Comparison of ENCODE assay signal across 18 cellular contexts in the genomic region with DNA sequence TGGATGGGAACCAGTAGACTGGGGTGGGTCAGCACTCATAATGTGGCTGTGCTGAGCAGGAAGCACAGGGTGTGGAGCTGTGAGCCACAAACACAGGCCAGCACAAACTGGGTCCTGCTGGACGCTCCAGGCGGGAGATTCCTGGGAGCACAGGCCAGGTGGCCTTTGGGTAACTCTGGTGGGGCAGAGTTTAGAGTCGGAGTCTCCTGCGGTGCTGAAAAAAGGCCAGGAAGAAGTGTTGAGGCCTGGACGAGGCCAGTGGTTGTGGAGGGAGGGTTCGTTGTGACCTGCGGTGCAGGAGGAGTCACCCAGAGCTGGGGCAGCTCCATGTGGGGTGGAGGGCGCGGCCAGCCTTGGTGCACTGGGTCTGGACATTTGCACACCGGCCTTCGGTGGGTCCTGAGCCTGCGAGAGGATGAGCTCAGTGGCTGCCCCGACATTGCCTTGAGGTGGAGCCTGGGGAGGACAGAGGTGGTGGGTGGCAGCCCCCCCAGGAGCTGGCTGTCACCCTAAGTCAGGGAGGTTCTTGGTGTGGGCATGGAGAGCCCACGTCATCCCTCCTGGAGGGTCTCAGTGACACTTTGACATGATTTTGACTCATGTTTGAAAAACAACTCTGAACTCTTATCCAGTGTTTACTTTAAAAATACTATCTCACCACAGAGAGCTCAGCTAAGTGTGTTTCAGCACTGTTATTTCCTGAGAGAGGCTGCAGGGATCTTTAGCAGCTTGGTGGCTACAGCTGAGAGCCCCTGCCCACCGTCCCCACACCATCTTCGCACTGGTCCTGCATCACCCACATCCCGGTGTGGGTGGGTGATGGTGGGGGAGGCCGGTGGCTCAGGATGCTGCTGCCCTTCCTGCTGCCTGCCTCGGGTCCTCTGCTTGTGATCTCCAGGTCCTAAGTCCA.
DNase-seq lines count a peak whose midpoint lies in the region; ATAC-seq, FAIRE-seq and TF ChIP-seq lines count a peak whose summit lies in the region.
"Had no signal": no experiment of that assay in that cellular context is flagged by ENCODE, and none has a peak within 500 bp of the region (broad histone marks: within the 10 kb centered on the region; RNA-seq: fewer than 3 reads in every experiment).

No MANE protein-coding gene starts in this region.

- no peaks in the 10 kb centered on the region for H4K20me1 ChIP-seq in HepG2 (ENCODE audit: insufficient read depth, low read length)

- ATAC-seq in HepG2 (peak; percentile 57), right lobe of liver (no peak), HG03342 (IDR thresholded peaks at IDR 0.05; ENCODE audit: unreplicated experiment) (no peak)
- ATAC-seq: body of pancreas, psoas muscle had no signal

- 14% methylated on average over 13 of the region's 19 CpGs for WGBS in HepG2 (ENCODE audit: low lambda C conversion rate)
- WGBS in right lobe of liver (ENCODE audit: insufficient coverage, low coverage, low lambda C conversion rate, missing lambda C conversion rate): 85% methylated on average over 7 of the region's 19 CpGs
- WGBS in testis, 2 donors: 86 to 89% methylated on average over 17 to 19 of the region's 19 CpGs

- TF ChIP-seq CTCF in HepG2 (CRISPR knock-in tag; IDR thresholded peaks at IDR 0.05) (no peak), right lobe of liver (IDR thresholded peaks at IDR 0.05) (no peak), choroid plexus epithelial cell (conservative IDR thresholded peaks at IDR 0.05; ENCODE audit: low read depth, low read length) (no peak), vagina (IDR thresholded peaks at IDR 0.05) (no peak), testis (IDR thresholded peaks at IDR 0.05) (no peak)

- intact Hi-C loops in HepG2 (cut with micrococcal nuclease; ENCODE audit: unreplicated experiment) (no loop called here), right lobe of liver (cut with DNase I) (no loop called here), vagina (cut with DNase I) (no loop called here), testis (cut with DNase I; ENCODE audit: low total_unique reads) (no loop called here)

- TF ChIP-seq RAD21 in HepG2 (CRISPR knock-in tag; IDR thresholded peaks at IDR 0.05): no peak

- H3K9ac ChIP-seq in HepG2 (ENCODE audit: insufficient read depth, low read depth, low read length): peak overlapping the region; percentile 54
- peak overlapping the region; percentile 50 for H3K9ac ChIP-seq in mucosa of stomach (ENCODE audit: low read length)

- no peak overlapping the region for H3K27ac ChIP-seq in HepG2 (ENCODE audit: extremely low read length, insufficient read depth, low read length)
- no peak overlapping the region for H3K27ac ChIP-seq in right lobe of liver
- peak overlapping the region; percentile 66 for H3K27ac ChIP-seq in vagina
- H3K27ac ChIP-seq in testis: no peak overlapping the region
- H3K27ac ChIP-seq: body of pancreas, psoas muscle had no signal

- H3K36me3 ChIP-seq in HepG2 (replicated peaks in 1 of 2; ENCODE audit: control insufficient read depth in 1 of 2, insufficient read depth in 2 of 2, low read length in 2 of 2): no peaks in the 10 kb centered on the region; a peak in 1 of 5 replicates
- H3K36me3 ChIP-seq in right lobe of liver: peaks cover 0 to 20% (median 0%) of the 10 kb centered on the region in 4 donors
- H3K36me3 ChIP-seq in mucosa of stomach (ENCODE audit: control insufficient read depth, insufficient read depth, low read length): no peaks in the 10 kb centered on the region
- H3K36me3 ChIP-seq in vagina: no peaks in the 10 kb centered on the region
- H3K36me3 ChIP-seq in testis (ENCODE audit: low read depth, missing control alignments): no peaks in the 10 kb centered on the region

- TF ChIP-seq POLR2A in HepG2 (IDR thresholded peaks at IDR 0.05; ENCODE audit: insufficient read depth in 1 of 2, low read depth in 2 of 2, low read length in 2 of 2) (peak in 1 of 2 experiments; percentile 31; a peak in 1 of 4 replicates), right lobe of liver (IDR thresholded peaks at IDR 0.05) (no peak), vagina (IDR thresholded peaks at IDR 0.05) (no peak), testis (IDR thresholded peaks at IDR 0.05) (no peak)

- POLR2A ChIA-PET in HepG2 (lab: Yijun Ruan, JAX): interaction anchor here (0.9 kb wide), 2 partner anchors 14 to 17 kb away, joined by 3 to 4 read pairs; no protein-coding TSS in a partner anchor

- CTCF ChIA-PET in HepG2 (lab: Yijun Ruan, JAX; ENCODE audit: low intra/inter-chr PET ratio, low total read pairs): no interaction called here

- H2AFZ ChIP-seq in HepG2 (ENCODE audit: low read length): peak overlapping the region; percentile 39

- TF ChIP-seq EP300 in HepG2 (IDR thresholded peaks at IDR 0.05; ENCODE audit: low read depth in 2 of 2, low read length in 2 of 2): no peak
- no peak for TF ChIP-seq EP300 in HepG2 (CRISPR knock-in tag; IDR thresholded peaks at IDR 0.05; ENCODE audit: borderline replicate concordance)

- BruUV-seq in HepG2 (replicated peaks; lab: Mats Ljungman, UMichigan): no TSS peak

- H3K4me3 ChIP-seq in HepG2 (replicated peaks in 1 of 3; ENCODE audit: insufficient read depth in 1 of 3, low read depth in 2 of 3, low read length in 3 of 3) (peak overlapping the region in 1 of 3 experiments; percentile 59; a peak in 1 of 6 replicates), right lobe of liver (no peak overlapping the region), choroid plexus epithelial cell (ENCODE audit: low read depth, low read length) (no peak overlapping the region), mucosa of stomach (ENCODE audit: low read length) (no peak overlapping the region), vagina (no peak overlapping the region), testis (no peak overlapping the region)
- H3K4me3 ChIP-seq: body of pancreas, psoas muscle had no signal

- peak; percentile 58 for DNase-seq in HepG2 (ENCODE audit: low spot score)
- no peak for DNase-seq in right lobe of liver
- DNase-seq in choroid plexus epithelial cell (ENCODE audit: low read depth): peak; percentile 75
- no peak for DNase-seq in vagina (ENCODE audit: extremely low spot score in 2 of 2)
- no peak for DNase-seq in NCI-H82 (lab: John Stamatoyannopoulos, UW)
- DNase-seq in testis: no peak
- DNase-seq: ACHN; activated B cell treated with CpG ODN at 0.5 μM for 24 hours; activated effector memory CD4-positive, alpha-beta T cell treated with Interleukin-2 at 50 U/mL for 16 hours; body of pancreas; effector CD4-positive, alpha-beta T cell; midbrain; NCI-H1694; NCI-H446; psoas muscle; SW 1271 had no signal

- peaks cover 62% of the 10 kb centered on the region for H3K4me1 ChIP-seq in HepG2 (ENCODE audit: insufficient read depth, low read length)
- peaks cover 0 to 14% (median 3%) of the 10 kb centered on the region in 4 donors for H3K4me1 ChIP-seq in right lobe of liver
- peaks cover 33% of the 10 kb centered on the region for H3K4me1 ChIP-seq in mucosa of stomach (ENCODE audit: control insufficient read depth, insufficient read depth, low read length)
- peaks cover 32% of the 10 kb centered on the region for H3K4me1 ChIP-seq in vagina
- peaks cover 12% of the 10 kb centered on the region for H3K4me1 ChIP-seq in testis
- H3K4me1 ChIP-seq: psoas muscle had no signal

- FAIRE-seq in HepG2 (lab: Jason Lieb, UNC): peak; percentile 37

- H3K9me3 ChIP-seq in HepG2 (ENCODE audit: low read length) (no peaks in the 10 kb centered on the region), right lobe of liver (no peaks in the 10 kb centered on the region), mucosa of stomach (ENCODE audit: control insufficient read depth, low read length) (no peaks in the 10 kb centered on the region), vagina (no peaks in the 10 kb centered on the region), testis (no peaks in the 10 kb centered on the region)
- H3K9me3 ChIP-seq: body of pancreas, psoas muscle had no signal

- in situ Hi-C loops in HepG2 (cut with HindIII; ENCODE audit: extremely low pct_ligation_motif_present, low pct_unique_long_range_greater_than_20kb): no loop called here

- H3K27me3 ChIP-seq in HepG2 (ENCODE audit: control insufficient read depth in 1 of 2, insufficient read depth in 2 of 2, low read length in 2 of 2): peaks cover 0 to 3% of the 10 kb centered on the region in 2 experiments; a peak in 1 of 5 replicates
- no peaks in the 10 kb centered on the region for H3K27me3 ChIP-seq in right lobe of liver
- H3K27me3 ChIP-seq in mucosa of stomach (ENCODE audit: control insufficient read depth, insufficient read depth, low read length): peaks cover 6% of the 10 kb centered on the region
- H3K27me3 ChIP-seq in vagina: no peaks in the 10 kb centered on the region
- no peaks in the 10 kb centered on the region for H3K27me3 ChIP-seq in testis
- H3K27me3 ChIP-seq: body of pancreas had no signal

- H3K4me2 ChIP-seq in HepG2 (ENCODE audit: low read depth, low read length): peak overlapping the region; percentile 69

- H3K79me2 ChIP-seq in HepG2 (ENCODE audit: insufficient read depth, low read length): no peaks in the 10 kb centered on the region

TF ChIP-seq in HepG2, 621 proteins besides CTCF, POLR2A, EP300 and RAD21 (continues in another document):
- TF ChIP-seq, protein P1, sequence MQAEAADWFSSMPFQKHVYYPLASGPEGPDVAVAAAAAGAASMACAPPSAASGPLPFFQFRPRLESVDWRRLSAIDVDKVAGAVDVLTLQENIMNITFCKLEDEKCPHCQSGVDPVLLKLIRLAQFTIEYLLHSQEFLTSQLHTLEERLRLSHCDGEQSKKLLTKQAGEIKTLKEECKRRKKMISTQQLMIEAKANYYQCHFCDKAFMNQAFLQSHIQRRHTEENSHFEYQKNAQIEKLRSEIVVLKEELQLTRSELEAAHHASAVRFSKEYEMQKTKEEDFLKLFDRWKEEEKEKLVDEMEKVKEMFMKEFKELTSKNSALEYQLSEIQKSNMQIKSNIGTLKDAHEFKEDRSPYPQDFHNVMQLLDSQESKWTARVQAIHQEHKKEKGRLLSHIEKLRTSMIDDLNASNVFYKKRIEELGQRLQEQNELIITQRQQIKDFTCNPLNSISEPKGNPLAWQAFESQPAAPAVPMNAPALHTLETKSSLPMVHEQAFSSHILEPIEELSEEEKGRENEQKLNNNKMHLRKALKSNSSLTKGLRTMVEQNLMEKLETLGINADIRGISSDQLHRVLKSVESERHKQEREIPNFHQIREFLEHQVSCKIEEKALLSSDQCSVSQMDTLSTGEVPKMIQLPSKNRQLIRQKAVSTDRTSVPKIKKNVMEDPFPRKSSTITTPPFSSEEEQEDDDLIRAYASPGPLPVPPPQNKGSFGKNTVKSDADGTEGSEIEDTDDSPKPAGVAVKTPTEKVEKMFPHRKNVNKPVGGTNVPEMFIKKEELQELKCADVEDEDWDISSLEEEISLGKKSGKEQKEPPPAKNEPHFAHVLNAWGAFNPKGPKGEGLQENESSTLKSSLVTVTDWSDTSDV (CRISPR knock-in tag; IDR thresholded peaks at IDR 0.05): peak; percentile 67; the same call in 1 of the 2 replicates

Comparison
In these comparisons a context has a peak if more than half of its experiments do, and no peak if none do; other contexts are left out.
1. DNase-seq: peak in HepG2 (single experiment) and choroid plexus epithelial cell (single experiment); none in right lobe of liver (0 of 3), vagina (0 of 2), NCI-H82 (single experiment) and testis (single experiment).